Comparison of ENCODE assay signal across 11 cellular contexts in genomic region chr22:46131151-46131587, GRCh38. TPM values are rescaled to one million over a fixed set of nuclear protein-coding genes. Genes with fewer than 3 reads are reported as not detected.
DNase-seq lines count a peak whose midpoint lies in the region; ATAC-seq and TF ChIP-seq lines count a peak whose summit lies in the region.
"Had no signal": no experiment of that assay in that cellular context is flagged by ENCODE, and none has a peak within 500 bp of the region (broad histone marks: within the 10 kb centered on the region; RNA-seq: fewer than 3 reads in every experiment).

No MANE protein-coding gene starts in this region.

- no peak overlapping the region for H3K4me3 Mint-ChIP-seq in glutamatergic neuron (ENCODE audit: unreplicated experiment)
- H3K4me3 Mint-ChIP-seq: CD4-positive, CD25-positive, alpha-beta regulatory T cell had no signal

- no peaks in the 10 kb centered on the region for H3K36me3 ChIP-seq in SU-DHL-6 (ENCODE audit: low read length)
- no peaks in the 10 kb centered on the region for H3K36me3 ChIP-seq in testis (ENCODE audit: low read depth, missing control alignments)
- H3K36me3 ChIP-seq in vagina, result no peaks in the 10 kb centered on the region
- H3K36me3 ChIP-seq: spleen had no signal

- TF ChIP-seq CTCF in SU-DHL-6 (IDR thresholded peaks at IDR 0.05; ENCODE audit: insufficient read depth, low read length, poor library complexity, severe bottlenecking), result peak; percentile 39
- TF ChIP-seq CTCF in glutamatergic neuron (IDR thresholded peaks at IDR 0.05; ENCODE audit: partially characterized antibody, unreplicated experiment), result peak; percentile 52
- no peak for TF ChIP-seq CTCF in testis (IDR thresholded peaks at IDR 0.05)
- no peak for TF ChIP-seq CTCF in vagina (IDR thresholded peaks at IDR 0.05)

- H3K27me3 ChIP-seq in right cardiac atrium (ENCODE audit: control insufficient read depth, insufficient read depth) (no peaks in the 10 kb centered on the region), SU-DHL-6 (ENCODE audit: low read length) (no peaks in the 10 kb centered on the region), testis (no peaks in the 10 kb centered on the region), vagina (no peaks in the 10 kb centered on the region)
- H3K27me3 ChIP-seq: spleen had no signal

- H3K4me1 Mint-ChIP-seq in glutamatergic neuron (ENCODE audit: low read depth, unreplicated experiment), result no peaks in the 10 kb centered on the region

- TF ChIP-seq POLR2A in testis (IDR thresholded peaks at IDR 0.05) (no peak), vagina (IDR thresholded peaks at IDR 0.05) (no peak)

- H3K9me3 ChIP-seq in right cardiac atrium (ENCODE audit: control insufficient read depth, low read length) (no peaks in the 10 kb centered on the region), SU-DHL-6 (ENCODE audit: insufficient read depth, low read length) (no peaks in the 10 kb centered on the region), testis (no peaks in the 10 kb centered on the region), vagina (no peaks in the 10 kb centered on the region)
- H3K9me3 ChIP-seq: spleen had no signal

- H2AFZ ChIP-seq in SU-DHL-6 (ENCODE audit: low read depth, low read length, severe bottlenecking), result no peak overlapping the region

- DNase-seq in right cardiac atrium, result peak; percentile 13 to 45 (median 36)
- DNase-seq in left cardiac atrium, result no peak
- no peak for DNase-seq in glutamatergic neuron
- DNase-seq in testis, result no peak
- no peak for DNase-seq in NCI-H510A (lab: John Stamatoyannopoulos, UW)
- DNase-seq in putamen (ENCODE audit: low spot score), result no peak
- no peak for DNase-seq in vagina (ENCODE audit: extremely low spot score in 2 of 2)
- DNase-seq: CD4-positive, CD25-positive, alpha-beta regulatory T cell; NCI-H1092 treated with DMSO at 0.1 percent for 48 hours; spleen had no signal

- no peaks in the 10 kb centered on the region for H3K36me3 Mint-ChIP-seq in glutamatergic neuron (ENCODE audit: unreplicated experiment)
- H3K36me3 Mint-ChIP-seq: CD4-positive, CD25-positive, alpha-beta regulatory T cell had no signal

- H3F3A ChIP-seq in SU-DHL-6 (ENCODE audit: insufficient read depth), result no peaks in the 10 kb centered on the region

- no peak for ATAC-seq in right cardiac atrium
- no peak for ATAC-seq in left cardiac atrium

- H3K9me3 Mint-ChIP-seq in glutamatergic neuron (ENCODE audit: unreplicated experiment), result no peaks in the 10 kb centered on the region
- H3K9me3 Mint-ChIP-seq: CD4-positive, CD25-positive, alpha-beta regulatory T cell had no signal

- intact Hi-C loops in right cardiac atrium (cut with DNase I) (no loop called here), left cardiac atrium (cut with DNase I) (no loop called here), testis (cut with DNase I; ENCODE audit: low total_unique reads) (no loop called here), vagina (cut with DNase I) (no loop called here)

- no peaks in the 10 kb centered on the region for H3K9me2 ChIP-seq in SU-DHL-6 (replicated peaks; ENCODE audit: insufficient read depth, low read length)

- peaks cover 2% of the 10 kb centered on the region for H3K27me3 Mint-ChIP-seq in glutamatergic neuron (ENCODE audit: unreplicated experiment)
- H3K27me3 Mint-ChIP-seq: CD4-positive, CD25-positive, alpha-beta regulatory T cell had no signal

- H3K27ac ChIP-seq in right cardiac atrium (ENCODE audit: low read length) (no peak overlapping the region), SU-DHL-6 (ENCODE audit: low read depth, low read length) (no peak overlapping the region), testis (no peak overlapping the region), vagina (no peak overlapping the region)

- H3K9ac ChIP-seq in SU-DHL-6 (ENCODE audit: low read length), result no peak overlapping the region

- no peaks in the 10 kb centered on the region for H3K79me2 ChIP-seq in SU-DHL-6 (ENCODE audit: insufficient read depth, low read length)

- WGBS in right cardiac atrium, result 78% methylated on average over 13 of the region's 13 CpGs
- 77 to 90% methylated on average over 13 of the region's 13 CpGs for WGBS in testis, 2 donors

- H3K4me1 ChIP-seq in right cardiac atrium (ENCODE audit: control insufficient read depth, insufficient read depth, low read length), result no peaks in the 10 kb centered on the region
- H3K4me1 ChIP-seq in testis, result peaks cover 18% of the 10 kb centered on the region
- H3K4me1 ChIP-seq in vagina, result no peaks in the 10 kb centered on the region

- no peak overlapping the region for H3K27ac Mint-ChIP-seq in glutamatergic neuron (ENCODE audit: unreplicated experiment)
- H3K27ac Mint-ChIP-seq: CD4-positive, CD25-positive, alpha-beta regulatory T cell had no signal

- H4K20me1 ChIP-seq in SU-DHL-6 (ENCODE audit: low read depth, low read length), result no peaks in the 10 kb centered on the region

- H3K4me2 ChIP-seq in SU-DHL-6 (ENCODE audit: low read depth, low read length, poor library complexity, severe bottlenecking), result no peak overlapping the region

- H3K4me3 ChIP-seq in right cardiac atrium (ENCODE audit: low read length) (no peak overlapping the region), SU-DHL-6 (ENCODE audit: insufficient read depth, low read length, poor library complexity, severe bottlenecking) (no peak overlapping the region), testis (no peak overlapping the region), vagina (no peak overlapping the region)

RNA-seq across cellular contexts. Expression of gene PPARA, which starts 19.2 kb away (rescaled TPM):
- total RNA-seq in right cardiac atrium, result 10 to 100 TPM; 63.6 to 85.2 (median 72.7) TPM
- polyA plus RNA-seq in right cardiac atrium, result 22.9 TPM
- 10 to 100 TPM; 49.6 to 66.2 TPM for total RNA-seq in left cardiac atrium
- 1.8 TPM for total RNA-seq in glutamatergic neuron (ENCODE audit: unreplicated experiment)
- 10 to 100 TPM; 18.1 to 19.9 TPM for total RNA-seq in testis
- 4.8 TPM for polyA plus RNA-seq in testis (ENCODE audit: insufficient read depth, low read depth, low replicate concordance)
- 13.5 TPM for total RNA-seq in vagina

Comparison
In these comparisons a context has a peak if more than half of its experiments do, and no peak if none do; other contexts are left out.
1. DNase-seq: peak in right cardiac atrium (3 of 3); none in left cardiac atrium (single experiment), glutamatergic neuron (single experiment), testis (single experiment), NCI-H510A (single experiment), putamen (single experiment) and vagina (0 of 2).
2. CTCF ChIP-seq: peak in SU-DHL-6 (single experiment) and glutamatergic neuron (single experiment); none in testis (0 of 3) and vagina (0 of 3).